14 cellular contexts compared by ENCODE assay signal in the genomic region with DNA sequence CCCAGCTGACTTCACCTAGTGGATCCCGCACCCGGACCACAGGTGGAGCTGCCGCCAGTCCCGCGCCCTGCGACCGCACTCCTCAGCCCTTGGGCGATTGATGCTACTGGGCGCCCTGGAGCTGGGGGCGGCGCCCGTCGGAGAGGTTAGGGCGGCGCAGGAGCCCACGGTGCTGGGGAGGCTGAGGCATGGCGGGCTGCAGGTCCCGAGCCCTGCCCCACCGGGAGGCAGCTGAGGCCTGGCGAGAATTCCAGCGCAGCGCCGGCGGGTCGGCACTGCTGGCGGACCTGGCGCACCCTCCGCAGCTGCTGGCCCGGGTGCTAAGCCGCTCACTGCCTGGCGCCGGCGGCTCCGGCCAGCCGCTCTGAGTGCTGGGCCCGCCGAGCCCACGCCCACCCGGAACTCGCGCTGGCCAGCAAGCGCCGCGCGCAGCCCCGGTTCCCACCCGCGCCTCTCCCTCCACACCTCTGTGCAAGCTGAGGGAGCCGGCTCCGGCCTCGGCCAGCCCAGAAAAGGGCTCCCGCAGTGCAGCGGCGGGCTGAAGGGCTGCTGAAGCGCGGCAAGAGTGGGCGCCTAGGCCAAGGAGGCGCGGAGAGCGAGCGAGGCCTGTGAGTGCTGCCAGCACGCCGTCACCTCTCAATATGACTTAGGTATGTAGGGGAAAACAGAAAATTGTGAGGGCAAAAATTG.
DNase-seq lines count a peak whose midpoint lies in the region; ATAC-seq and TF ChIP-seq lines count a peak whose summit lies in the region.
"Had no signal": no experiment of that assay in that cellular context is flagged by ENCODE, and none has a peak within 500 bp of the region (broad histone marks: within the 10 kb centered on the region; RNA-seq: fewer than 3 reads in every experiment).

No MANE protein-coding gene starts in this region.

- peak overlapping the region; percentile 46 for H3K4me3 Mint-ChIP-seq in endodermal cell
- H3K4me3 Mint-ChIP-seq: CD8-positive, alpha-beta memory T cell had no signal

- H3K36me3 ChIP-seq in HUES6 (ENCODE audit: control insufficient read depth, insufficient read depth, low read length) (no peaks in the 10 kb centered on the region), endodermal cell (ENCODE audit: control insufficient read depth, insufficient read depth, low read length) (no peaks in the 10 kb centered on the region), mesodermal cell (ENCODE audit: control insufficient read depth, insufficient read depth, low read length) (no peaks in the 10 kb centered on the region), OCI-LY7 (ENCODE audit: insufficient read depth, low read length) (no peaks in the 10 kb centered on the region)
- H3K36me3 ChIP-seq: BLaER1 had no signal

- POLR2A ChIA-PET in AG04450 (lab: Yijun Ruan, JAX) (no interaction called here), OCI-LY7 (lab: Charles Lee) (interaction anchor here (0.6 kb wide), 2 partner anchors 62 to 319 kb away, joined by 3 to 6 read pairs; no protein-coding TSS in a partner anchor)

- no peaks in the 10 kb centered on the region for H4K20me1 ChIP-seq in OCI-LY7 (ENCODE audit: insufficient read depth, low read length)
- H4K20me1 ChIP-seq: BLaER1 had no signal

- CTCF ChIA-PET in AG04450 (lab: Charles Lee) = interaction anchor here (0.6 kb wide), 1 partner anchor 471 kb away, joined by 3 read pairs; no protein-coding TSS in a partner anchor
- CTCF ChIA-PET in OCI-LY7 (lab: Charles Lee; ENCODE audit: unreplicated experiment) = no interaction called here

- H3K27ac ChIP-seq in AG04450 (ENCODE audit: low read depth, low read length) (no peak overlapping the region), HUES6 (ENCODE audit: low read depth, low read length) (no peak overlapping the region), endodermal cell (ENCODE audit: low read depth, low read length) (no peak overlapping the region), mesodermal cell (ENCODE audit: low read depth, low read length, severe bottlenecking) (no peak overlapping the region), right cardiac atrium (ENCODE audit: low read length) (no peak overlapping the region), OCI-LY7 (ENCODE audit: low read depth, low read length, poor library complexity, severe bottlenecking) (no peak overlapping the region)
- H3K27ac ChIP-seq: BLaER1 had no signal

- no peak overlapping the region for H3K27ac Mint-ChIP-seq in endodermal cell
- H3K27ac Mint-ChIP-seq: CD8-positive, alpha-beta memory T cell had no signal

- H3K9me3 ChIP-seq in AG04450 (ENCODE audit: control insufficient read depth, insufficient read depth, low read length) (peaks cover 14% of the 10 kb centered on the region; the same call in 1 of the 2 replicates), HUES6 (ENCODE audit: control insufficient read depth, insufficient read depth, low read depth, low read length) (0 out of 2 replicates have a peak, but pooled peaks cover 3% of the 10 kb centered on the region), endodermal cell (ENCODE audit: control insufficient read depth, low read length) (no peaks in the 10 kb centered on the region), mesodermal cell (ENCODE audit: control insufficient read depth, low read length) (no peaks in the 10 kb centered on the region), right cardiac atrium (ENCODE audit: control insufficient read depth, low read length) (no peaks in the 10 kb centered on the region), OCI-LY7 (ENCODE audit: low read length) (no peaks in the 10 kb centered on the region)

- no peak overlapping the region for H3K4me2 ChIP-seq in OCI-LY7 (ENCODE audit: low read length)
- H3K4me2 ChIP-seq: BLaER1 had no signal

- intact Hi-C loops in right cardiac atrium (cut with DNase I) (no loop called here), OCI-LY7 (cut with micrococcal nuclease; ENCODE audit: unreplicated experiment) (no loop called here)

- H3K4me3 ChIP-seq in AG04450 (ENCODE audit: low read depth, low read length) (peak overlapping the region; percentile 20; the same call in 1 of the 2 replicates), HUES6 (ENCODE audit: low read depth, low read length) (peak overlapping the region; percentile 50), endodermal cell (ENCODE audit: low read length) (no peak overlapping the region), mesodermal cell (ENCODE audit: extremely low read depth, insufficient read depth, low read length, poor library complexity, severe bottlenecking) (peak overlapping the region; percentile 25), right cardiac atrium (ENCODE audit: low read length) (no peak overlapping the region), OCI-LY7 (ENCODE audit: low read depth, low read length, poor library complexity, severe bottlenecking) (no peak overlapping the region)
- H3K4me3 ChIP-seq: BLaER1 had no signal

- H3K9me2 ChIP-seq in OCI-LY7 (ENCODE audit: insufficient read depth, low read length) = no peaks in the 10 kb centered on the region

- H3K9ac ChIP-seq in HUES6 (ENCODE audit: low read length) (no peak overlapping the region), endodermal cell (ENCODE audit: extremely low read depth, low read length, poor library complexity, severe bottlenecking) (no peak overlapping the region)
- H3K9ac ChIP-seq: BLaER1 had no signal

- H3K27me3 Mint-ChIP-seq in endodermal cell (ENCODE audit: insufficient read depth) = peaks cover 3% of the 10 kb centered on the region
- H3K27me3 Mint-ChIP-seq: CD8-positive, alpha-beta memory T cell had no signal

- no peak overlapping the region for H2AFZ ChIP-seq in OCI-LY7 (ENCODE audit: low read length)

- 69 to 86% methylated on average over 23 to 63 of the region's 63 CpGs for WGBS in endodermal cell (ENCODE audit: insufficient coverage in 1 of 2, insufficient read length in 1 of 2), 2 experiments
- 65 to 77% methylated on average over 54 to 59 of the region's 63 CpGs for WGBS in mesodermal cell (ENCODE audit: insufficient coverage in 2 of 2), 2 experiments
- WGBS in right cardiac atrium = 94% methylated on average over 63 of the region's 63 CpGs

- H3K79me2 ChIP-seq in OCI-LY7 (ENCODE audit: insufficient read depth, low read depth, low read length) = no peaks in the 10 kb centered on the region

- no peaks in the 10 kb centered on the region for H3K36me3 Mint-ChIP-seq in endodermal cell (ENCODE audit: low read depth)

- H3K4me1 ChIP-seq in HUES6 (ENCODE audit: control insufficient read depth, insufficient read depth, low read length) (no peaks in the 10 kb centered on the region), endodermal cell (ENCODE audit: control insufficient read depth, insufficient read depth, low read length) (no peaks in the 10 kb centered on the region), mesodermal cell (ENCODE audit: control insufficient read depth, insufficient read depth, low read length, poor library complexity, severe bottlenecking) (no peaks in the 10 kb centered on the region), right cardiac atrium (ENCODE audit: control insufficient read depth, insufficient read depth, low read length) (no peaks in the 10 kb centered on the region), OCI-LY7 (ENCODE audit: insufficient read depth, low read length, poor library complexity, severe bottlenecking) (no peaks in the 10 kb centered on the region)
- H3K4me1 ChIP-seq: BLaER1 had no signal

- peaks cover 6% of the 10 kb centered on the region for H3K4me1 Mint-ChIP-seq in endodermal cell
- H3K4me1 Mint-ChIP-seq: CD8-positive, alpha-beta memory T cell had no signal

- no TSS peak for BruUV-seq in OCI-LY7 (replicated peaks; lab: Mats Ljungman, UMichigan)

- no peak for TF ChIP-seq CTCF in AG04450 (IDR thresholded peaks at IDR 0.05; ENCODE audit: low read depth, low read length)
- no peak for TF ChIP-seq CTCF in endodermal cell (conservative IDR thresholded peaks at IDR 0.05)
- no peak for TF ChIP-seq CTCF in OCI-LY7 (conservative IDR thresholded peaks at IDR 0.05; ENCODE audit: low read length)

- peaks cover 13% of the 10 kb centered on the region for H3K9me3 Mint-ChIP-seq in endodermal cell

- DNase-seq in AG04450 (ENCODE audit: low read depth, low spot score) (no peak), endodermal cell (no peak), SKM-1 treated with dmso at 0.1 percent for 144 hours (lab: John Stamatoyannopoulos, UW; ENCODE audit: unreplicated experiment) (no peak), right cardiac atrium (no peak), OCI-LY7 (ENCODE audit: low spot score) (no peak), HuH-7.5 (ENCODE audit: low spot score) (no peak)
- DNase-seq: CD8-positive, alpha-beta memory T cell; NCI-H187 treated with DMSO at 0.1 percent for 48 hours; NCI-H446; NCI-H748 treated with DMSO at 0.1 percent for 48 hours had no signal

- no peak for ATAC-seq in right cardiac atrium
- ATAC-seq: Panc1 had no signal

- H3K27me3 ChIP-seq in AG04450 (ENCODE audit: control insufficient read depth, insufficient read depth, low read length) (no peaks in the 10 kb centered on the region), HUES6 (ENCODE audit: control insufficient read depth, insufficient read depth, low read length) (no peaks in the 10 kb centered on the region), endodermal cell (ENCODE audit: control insufficient read depth, insufficient read depth, low read length, poor library complexity, severe bottlenecking) (no peaks in the 10 kb centered on the region), right cardiac atrium (ENCODE audit: control insufficient read depth, insufficient read depth) (no peaks in the 10 kb centered on the region)
- H3K27me3 ChIP-seq: BLaER1 had no signal

Comparison
In these comparisons a context has a peak if more than half of its experiments do, and no peak if none do; other contexts are left out.
1. H3K4me3 ChIP-seq: peak in AG04450 (single experiment), HUES6 (single experiment) and mesodermal cell (single experiment); none in endodermal cell (single experiment), right cardiac atrium (single experiment) and OCI-LY7 (single experiment).